ENCODE assay signal across 30 cellular contexts in the genomic region with DNA sequence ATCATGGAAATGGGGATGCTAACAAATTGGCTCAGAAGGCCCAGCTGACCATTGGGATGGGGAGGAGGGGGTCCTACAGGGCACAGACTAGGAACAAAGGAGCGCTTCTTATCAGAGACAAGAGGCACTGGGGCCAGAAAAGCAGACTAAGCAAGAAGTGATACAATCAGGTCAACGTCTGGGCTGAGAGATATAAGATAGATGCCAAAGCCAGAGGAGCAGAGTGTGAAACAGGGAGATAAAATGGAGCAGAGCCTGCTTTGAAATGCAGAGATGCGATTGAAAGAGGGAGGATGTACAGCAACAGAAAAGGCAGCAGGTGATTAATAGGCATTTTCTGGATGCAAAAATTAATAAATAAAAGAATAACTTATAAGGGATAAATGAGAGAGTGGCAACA.
"Had no signal": no experiment of that assay in that cellular context is flagged by ENCODE, and none has a peak within 500 bp of the region (broad histone marks: within the 10 kb centered on the region; RNA-seq: fewer than 3 reads in every experiment).

No MANE protein-coding gene starts in this region.

- H3K4me3 ChIP-seq: ascending aorta, cardiac muscle cell, colonic mucosa, gastrocnemius medialis, hepatocyte, pancreas, prostate gland, skin epidermis, uterus had no signal

- DNase-seq: activated CD4-positive, alpha-beta T cell treated with anti-CD3 and anti-CD28 coated beads for 36 hours; activated CD4-positive, CD25-positive, alpha-beta regulatory T cell; activated CD8-positive, alpha-beta memory T cell treated with anti-CD3 and anti-CD28 coated beads for 24 hours; activated effector memory CD4-positive, alpha-beta T cell treated with Interleukin-2 at 50 U/mL for 16 hours; activated naive CD4-positive, alpha-beta T cell treated with anti-CD3 and anti-CD28 coated beads for 36 hours; activated naive CD8-positive, alpha-beta T cell treated with anti-CD3 and anti-CD28 coated beads, Interleukin-2, amount 10 ng/mL, durations not matched to agents 7 days and 5 days; cerebellar nuclear complex; colonic mucosa; effector CD8-positive, alpha-beta T cell; gastrocnemius medialis; left cardiac atrium; left ventricle myocardium superior; mammary epithelial cell; naive B cell; nucleus accumbens; pancreas; retina; stimulated activated CD4-positive, alpha-beta T cell treated with anti-CD3 and anti-CD28 coated beads, Interleukin-4, amount 100 ng/mL, for 24 hours; stimulated activated naive CD8-positive, alpha-beta T cell treated with anti-CD3 and anti-CD28 coated beads, Interleukin-15, amount 100 ng/mL, for 72 hours; substantia nigra; T1000; uterus had no signal

- H3K4me2 ChIP-seq: hepatocyte had no signal

- H3K79me2 ChIP-seq: hepatocyte had no signal

- H3K9me3 ChIP-seq: ascending aorta, colonic mucosa, gastrocnemius medialis, pancreas, prostate gland, uterus had no signal

- ATAC-seq: activated CD4-positive, alpha-beta T cell treated with anti-CD3 and anti-CD28 coated beads for 36 hours; gastrocnemius medialis; left cardiac atrium; left ventricle myocardium superior; pancreas; sciatic nerve; stimulated activated effector memory CD8-positive, alpha-beta T cell treated with anti-CD3 and anti-CD28 coated beads, Interleukin-12 subunit alpha, Interleukin-12 subunit beta, amount 100 ng/mL, for 72 hours; stimulated activated naive CD8-positive, alpha-beta T cell treated with anti-CD3 and anti-CD28 coated beads, Interleukin-15, amount 100 ng/mL, for 72 hours had no signal

- H3K4me1 ChIP-seq: ascending aorta, colonic mucosa, gastrocnemius medialis, pancreas, prostate gland, uterus had no signal

- H2AFZ ChIP-seq: hepatocyte had no signal

- H3K27ac ChIP-seq: ascending aorta, cardiac muscle cell, colonic mucosa, epithelial cell of prostate, gastrocnemius medialis, hepatocyte, pancreas, prostate gland, skin epidermis, uterus had no signal

- H3K36me3 ChIP-seq: ascending aorta, cardiac muscle cell, colonic mucosa, gastrocnemius medialis, pancreas, prostate gland, uterus had no signal

- H3K27me3 ChIP-seq: ascending aorta, cardiac muscle cell, colonic mucosa, gastrocnemius medialis, hepatocyte, pancreas, uterus had no signal
